In genomic region chr10:110368002-110368401, GRCh38 we compare ENCODE assay signal across 15 cellular contexts.
A peak's percentile ranks its signal among the peaks of the same experiment; 100 is the strongest.
DNase-seq lines count a peak whose midpoint lies in the region; ATAC-seq, FAIRE-seq and TF ChIP-seq lines count a peak whose summit lies in the region.
"Had no signal": no experiment of that assay in that cellular context is flagged by ENCODE, and none has a peak within 500 bp of the region (broad histone marks: within the 10 kb centered on the region; RNA-seq: fewer than 3 reads in every experiment).

No MANE protein-coding gene starts in this region.

- no peaks in the 10 kb centered on the region for H3K27me3 Mint-ChIP-seq in T-helper 1 cell treated with Interleukin-12 subunit alpha and Interleukin-12 subunit beta and Interleukin-4 antibody, amounts not matched to agents 30 μg/mL and 1 μg/mL, for 36 hours (ENCODE audit: low read depth)
- H3K27me3 Mint-ChIP-seq: central memory CD8-positive, alpha-beta T cell; IgD-negative memory B cell; memory B cell had no signal

- peak overlapping the region; percentile 73 for H3K27ac Mint-ChIP-seq in T-helper 1 cell treated with Interleukin-12 subunit alpha and Interleukin-12 subunit beta and Interleukin-4 antibody, amounts not matched to agents 30 μg/mL and 1 μg/mL, for 36 hours
- H3K27ac Mint-ChIP-seq: IgD-negative memory B cell, memory B cell had no signal

- intact Hi-C loops in pancreas (cut with DNase I), result no loop called here

- H3K36me3 Mint-ChIP-seq in T-helper 1 cell treated with Interleukin-12 subunit alpha and Interleukin-12 subunit beta and Interleukin-4 antibody, amounts not matched to agents 30 μg/mL and 1 μg/mL, for 36 hours (ENCODE audit: low read depth), result peaks cover 3% of the 10 kb centered on the region
- H3K36me3 Mint-ChIP-seq: IgD-negative memory B cell, memory B cell had no signal

- H3K27me3 ChIP-seq in HAP-1 (ENCODE audit: low read depth) (no peaks in the 10 kb centered on the region), pancreas (no peaks in the 10 kb centered on the region)

- H3K4me1 ChIP-seq in HAP-1, result no peaks in the 10 kb centered on the region; the same call in 1 of the 2 replicates
- no peaks in the 10 kb centered on the region for H3K4me1 ChIP-seq in pancreas

- whole genome bisulfite sequencing in pancreas, 2 donors, result 75 to 79% methylated on average over 4 of the region's 4 CpGs

- FAIRE-seq in pancreas (lab: Jason Lieb, UNC), result no peak

- no peak overlapping the region for H3K4me3 ChIP-seq in HAP-1
- H3K4me3 ChIP-seq in pancreas, result no peak overlapping the region
- H3K4me3 ChIP-seq: SK-N-MC had no signal

- ATAC-seq in GM21723 (IDR thresholded peaks at IDR 0.05; ENCODE audit: unreplicated experiment) (peak; percentile 66), HG03575 (IDR thresholded peaks at IDR 0.05; ENCODE audit: extremely low read depth, insufficient number of reproducible peaks, low FRiP score, unreplicated experiment) (peak; percentile 67), pancreas (no peak)

- H3K36me3 ChIP-seq in HAP-1 (replicated peaks), result no peaks in the 10 kb centered on the region
- H3K36me3 ChIP-seq in pancreas, result no peaks in the 10 kb centered on the region

- DNase-seq in T-helper 1 cell (no peak), lung microvascular endothelial cell (ENCODE audit: low read depth in 2 of 2) (peak; percentile 56 to 73), medulla oblongata (ENCODE audit: extremely low spot score) (no peak), HAP-1 (ENCODE audit: low spot score in 2 of 2) (no peak), pancreas (no peak)
- DNase-seq: 8988T; right cardiac atrium; stimulated activated CD8-positive, alpha-beta memory T cell treated with anti-CD3 and anti-CD28 coated beads, Interleukin-4, amount 100 ng/mL, for 48 hours had no signal

- H3K27ac ChIP-seq in pancreas, result no peak overlapping the region
- H3K27ac ChIP-seq: SK-N-MC had no signal

- no peaks in the 10 kb centered on the region for H3K9me3 ChIP-seq in HAP-1
- no peaks in the 10 kb centered on the region for H3K9me3 ChIP-seq in pancreas

- H3K4me3 Mint-ChIP-seq in T-helper 1 cell treated with Interleukin-12 subunit alpha and Interleukin-12 subunit beta and Interleukin-4 antibody, amounts not matched to agents 30 μg/mL and 1 μg/mL, for 36 hours, result no peak overlapping the region
- H3K4me3 Mint-ChIP-seq: central memory CD8-positive, alpha-beta T cell; IgD-negative memory B cell; memory B cell had no signal

- peaks cover 49% of the 10 kb centered on the region for H3K4me1 Mint-ChIP-seq in T-helper 1 cell treated with Interleukin-12 subunit alpha and Interleukin-12 subunit beta and Interleukin-4 antibody, amounts not matched to agents 30 μg/mL and 1 μg/mL, for 36 hours (ENCODE audit: low read depth)

- TF ChIP-seq CTCF in pancreas (IDR thresholded peaks at IDR 0.05), result no peak

- H3K9me3 Mint-ChIP-seq in T-helper 1 cell treated with Interleukin-12 subunit alpha and Interleukin-12 subunit beta and Interleukin-4 antibody, amounts not matched to agents 30 μg/mL and 1 μg/mL, for 36 hours, result no peaks in the 10 kb centered on the region
- H3K9me3 Mint-ChIP-seq: central memory CD8-positive, alpha-beta T cell; IgD-negative memory B cell; memory B cell had no signal

- in situ Hi-C loops in HAP-1 (cut with MboI; ENCODE audit: low sequenced_read_pairs), result loop anchor here (25.0 kb wide), 1 partner anchor 169 kb away; no protein-coding TSS in a partner anchor

Comparison
In these comparisons a context has a peak if more than half of its experiments do, and no peak if none do; other contexts are left out.
1. DNase-seq: peak in lung microvascular endothelial cell (2 of 2); none in T-helper 1 cell (0 of 5), medulla oblongata (single experiment), HAP-1 (0 of 2) and pancreas (0 of 6).
2. ATAC-seq: peak in GM21723 (single experiment) and HG03575 (single experiment); none in pancreas (0 of 4).